ENCODE assay signal across 8 cellular contexts in the genomic region with DNA sequence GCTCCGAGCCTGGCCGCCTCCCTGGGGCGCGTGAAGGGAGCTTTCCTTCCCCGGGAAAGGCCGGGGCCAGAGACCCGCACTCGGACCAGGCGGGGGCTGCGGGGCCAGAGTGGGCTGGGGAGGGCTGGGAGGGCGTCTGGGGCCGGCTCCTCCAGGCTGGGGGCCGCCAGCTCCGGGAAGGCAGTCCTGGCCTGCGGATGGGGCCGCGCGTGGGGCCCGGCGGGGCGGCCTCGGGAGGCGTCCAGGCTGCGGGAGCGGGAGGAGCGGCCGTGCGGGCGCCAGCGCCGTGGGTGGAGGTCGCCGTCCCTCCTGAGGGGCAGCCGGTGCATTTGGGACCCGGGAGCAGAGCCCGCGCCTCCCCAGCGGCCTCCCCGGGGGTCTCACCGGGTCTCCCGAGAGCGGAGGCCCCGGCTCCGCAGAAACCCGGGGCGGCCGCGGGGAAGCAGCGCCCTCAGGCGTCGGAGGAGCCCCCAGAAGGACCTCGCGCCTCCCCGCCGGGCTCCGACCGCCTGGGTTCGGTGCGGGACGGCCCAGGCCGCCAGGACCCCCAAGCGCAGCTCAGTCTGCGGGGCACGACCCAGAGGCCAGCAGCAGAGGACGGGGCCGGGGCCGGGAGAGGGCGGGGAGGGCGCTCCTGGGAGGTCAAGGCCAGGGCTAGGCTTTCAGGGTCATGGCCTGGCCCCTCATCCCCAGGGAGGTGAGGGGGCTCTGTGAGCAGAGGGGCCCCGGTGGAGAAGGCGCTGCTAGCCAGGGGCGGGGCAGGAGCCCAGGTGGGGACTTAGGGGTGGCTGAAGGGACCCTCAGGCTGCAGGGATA. TPM values are rescaled to one million over a fixed set of nuclear protein-coding genes. Genes with fewer than 3 reads are reported as not detected.
A peak's percentile ranks its signal among the peaks of the same experiment; 100 is the strongest.
DNase-seq lines count a peak whose midpoint lies in the region; ATAC-seq and TF ChIP-seq lines count a peak whose summit lies in the region.

No MANE protein-coding gene starts in this region.

- TF ChIP-seq CTCF in GM12874 (IDR thresholded peaks at IDR 0.05; ENCODE audit: insufficient read depth, low read depth, low read length) (peak; percentile 82), PC-3 (conservative IDR thresholded peaks at IDR 0.05; ENCODE audit: low read depth, low read length) (peak; percentile 57), hepatocyte (IDR thresholded peaks at IDR 0.05; ENCODE audit: poor library complexity) (peak; percentile 68)

- H3K9me2 ChIP-seq in PC-3 (replicated peaks; ENCODE audit: low read length) (no peaks in the 10 kb centered on the region), hepatocyte (replicated peaks; ENCODE audit: insufficient read depth) (no peaks in the 10 kb centered on the region)

- H2AFZ ChIP-seq in PC-3 (ENCODE audit: low read length) (peak overlapping the region; percentile 60), hepatocyte (peak overlapping the region; percentile 49)

- H3K4me2 ChIP-seq in PC-3 (ENCODE audit: low read length), result peak overlapping the region; percentile 95
- peak overlapping the region; percentile 99 for H3K4me2 ChIP-seq in hepatocyte

- intact Hi-C loops in PC-3 (cut with micrococcal nuclease), result no loop called here

- DNase-seq in PC-3 (peak; percentile 56), hepatocyte (ENCODE audit: low spot score) (peak; percentile 76), NCI-H774 (lab: John Stamatoyannopoulos, UW) (no peak), mesenteric fat pad (ENCODE audit: low spot score) (no peak), medulla oblongata (ENCODE audit: extremely low spot score) (no peak)
- DNase-seq in activated naive CD4-positive, alpha-beta T cell treated with anti-CD3 and anti-CD28 coated beads, Interleukin-2, amount 50 U/mL, for 16 hours, result peak; percentile 80
- DNase-seq in stimulated activated CD4-positive, alpha-beta T cell treated with anti-CD3 and anti-CD28 coated beads, Interleukin-1b, Interleukin-23, amount 100 ng/mL, for 48 hours, result peak; percentile 51

- H3K4me3 ChIP-seq in PC-3 (ENCODE audit: low read length) (peak overlapping the region; percentile 77), hepatocyte (peak overlapping the region; percentile 45)

- peaks cover 8% of the 10 kb centered on the region for H3F3A ChIP-seq in PC-3 (ENCODE audit: low read length, unreplicated experiment)

- H4K20me1 ChIP-seq in PC-3 (ENCODE audit: low read length) (no peaks in the 10 kb centered on the region), hepatocyte (ENCODE audit: insufficient read depth, poor library complexity, severe bottlenecking) (no peaks in the 10 kb centered on the region)

- no TSS peak for BruUV-seq in PC-3 (replicated peaks; lab: Mats Ljungman, UMichigan)

- 5% methylated on average over 33 of the region's 72 CpGs for WGBS in hepatocyte (ENCODE audit: low lambda C conversion rate, missing lambda C conversion rate)

- H3K27me3 ChIP-seq in PC-3 (ENCODE audit: low read length) (no peaks in the 10 kb centered on the region), hepatocyte (peaks cover 47% of the 10 kb centered on the region)

- H3K9ac ChIP-seq in PC-3 (ENCODE audit: low read length), result peak overlapping the region; percentile 73

- H3K79me2 ChIP-seq in PC-3 (ENCODE audit: low read length) (peaks cover 48% of the 10 kb centered on the region), hepatocyte (no peaks in the 10 kb centered on the region)

- CTCF ChIA-PET in PC-3 (lab: Charles Lee), result interaction anchor here (0.7 to 1.2 kb wide), 3 partner anchors 86 to 523 kb away, joined by 3 to 12 read pairs (median 8); no protein-coding TSS in a partner anchor

- POLR2A ChIA-PET in PC-3 (lab: Charles Lee; ENCODE audit: unreplicated experiment), result interaction anchor here (0.6 kb wide), 3 partner anchors 21 to 273 kb away, joined by 4 to 17 read pairs (median 8); no protein-coding TSS in a partner anchor

- H3K9me3 ChIP-seq in PC-3 (ENCODE audit: low read length), result no peaks in the 10 kb centered on the region
- no peaks in the 10 kb centered on the region for H3K9me3 ChIP-seq in hepatocyte (ENCODE audit: low read depth)

- peaks cover 56% of the 10 kb centered on the region for H3K4me1 ChIP-seq in PC-3 (ENCODE audit: insufficient read depth, low read length)
- H3K4me1 ChIP-seq in hepatocyte (ENCODE audit: insufficient read depth), result peaks cover 18% of the 10 kb centered on the region

- peak; percentile 3; the same call in 1 of the 2 replicates for ATAC-seq in PC-3

- peak overlapping the region; percentile 74 for H3K27ac ChIP-seq in PC-3 (ENCODE audit: low read length)
- no peak overlapping the region for H3K27ac ChIP-seq in hepatocyte

- H3K36me3 ChIP-seq in PC-3 (ENCODE audit: low read depth, low read length) (peaks cover 4% of the 10 kb centered on the region; the same call in 1 of the 2 replicates), hepatocyte (replicated peaks; ENCODE audit: insufficient read depth, low read depth) (no peaks in the 10 kb centered on the region)

RNA-seq across cellular contexts. Expression of a gene that starts 7.3 kb away (rescaled TPM):
- 80.1 and 94.9 TPM in 2 replicates for total RNA-seq in PC-3 (2014; rRNA removed)
- 11.5 and 16.3 TPM in 2 replicates for total RNA-seq in hepatocyte
- polyA plus RNA-seq in hepatocyte, result 33.2 and 37.2 TPM in 2 replicates
- total RNA-seq in mesenteric fat pad, result 31.8 TPM

RNA-seq across cellular contexts. Expression of a gene that starts 11.9 kb away (rescaled TPM):
- total RNA-seq in PC-3 (2014; rRNA removed) (45.1 and 45.7 TPM in 2 replicates), hepatocyte (1.6 and 3.8 TPM in 2 replicates), mesenteric fat pad (131 TPM)
- polyA plus RNA-seq in hepatocyte, result 3.8 and 4.2 TPM in 2 replicates

RNA-seq across cellular contexts. Expression of a gene that starts 59.1 kb away (rescaled TPM):
- 330 and 455 TPM in 2 replicates for total RNA-seq in PC-3 (2014; rRNA removed)
- total RNA-seq in hepatocyte, result 344 and 348 TPM in 2 replicates
- polyA plus RNA-seq in hepatocyte, result 315 and 362 TPM in 2 replicates
- 161 TPM for total RNA-seq in mesenteric fat pad

Comparison
In these comparisons a context has a peak if more than half of its experiments do, and no peak if none do; other contexts are left out.
1. DNase-seq: peak in PC-3 (single experiment), activated naive CD4-positive, alpha-beta T cell treated with anti-CD3 and anti-CD28 coated beads, Interleukin-2, amount 50 U/mL, for 16 hours (single experiment), hepatocyte (single experiment) and stimulated activated CD4-positive, alpha-beta T cell treated with anti-CD3 and anti-CD28 coated beads, Interleukin-1b, Interleukin-23, amount 100 ng/mL, for 48 hours (single experiment); none in NCI-H774 (single experiment), mesenteric fat pad (single experiment) and medulla oblongata (single experiment).
2. Peak in every context shown above with its lines, with median percentiles within 50 percentile points of each other: CTCF ChIP-seq.